In the genomic region with DNA sequence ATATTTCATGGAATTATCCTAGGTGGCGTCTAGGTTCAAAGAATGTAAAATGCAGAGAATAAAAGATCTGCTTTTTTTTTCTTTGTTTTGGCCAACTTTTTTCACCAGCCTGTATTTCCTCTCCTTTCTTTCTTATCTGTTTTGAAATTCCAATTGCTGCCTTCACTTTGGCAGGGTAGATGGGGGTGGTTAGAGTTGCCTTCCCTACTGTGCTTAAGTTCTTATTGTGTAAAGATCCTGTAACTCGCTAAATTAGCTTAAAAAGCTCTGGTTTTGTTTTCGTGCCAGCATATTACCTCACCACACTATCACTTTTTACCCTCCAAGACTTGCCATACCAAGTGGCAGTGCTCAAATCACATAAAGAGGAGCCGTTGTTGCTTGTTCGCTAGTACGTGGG, we compare ENCODE assay signal across 23 cellular contexts.
"Had no signal": no experiment of that assay in that cellular context is flagged by ENCODE, and none has a peak within 500 bp of the region (broad histone marks: within the 10 kb centered on the region; RNA-seq: fewer than 3 reads in every experiment).

No MANE protein-coding gene starts in this region.

- H3K36me3 Mint-ChIP-seq: T-cell had no signal

- H3K27ac Mint-ChIP-seq: activated CD4-positive, alpha-beta T cell treated with anti-CD3 and anti-CD28 coated beads, Interleukin-2, amount 10 ng/mL, durations not matched to agents 7 days and 5 days; T-cell had no signal

- H3K9me2 ChIP-seq: SK-N-SH had no signal

- H3K79me2 ChIP-seq: hepatocyte had no signal

- H3K4me1 Mint-ChIP-seq: activated CD4-positive, alpha-beta T cell treated with anti-CD3 and anti-CD28 coated beads, Interleukin-2, amount 10 ng/mL, durations not matched to agents 7 days and 5 days; T-cell had no signal

- H3K27me3 ChIP-seq: cardiac muscle cell, hepatocyte, left lung, neutrophil, pancreas, sigmoid colon, tibial artery had no signal

- H3K9me3 ChIP-seq: neutrophil, pancreas had no signal

- H2AFZ ChIP-seq: hepatocyte had no signal

- H3K4me1 ChIP-seq: left lung, sigmoid colon, tibial artery had no signal

- H3K27me3 Mint-ChIP-seq: activated CD4-positive, alpha-beta T cell treated with anti-CD3 and anti-CD28 coated beads, Interleukin-2, amount 10 ng/mL, durations not matched to agents 7 days and 5 days; T-cell had no signal

- H3K27ac ChIP-seq: cardiac muscle cell, hepatocyte, left lung, neutrophil, pancreas, sigmoid colon, tibial artery had no signal

- H3K9ac ChIP-seq: SK-N-SH had no signal

- H3K4me3 ChIP-seq: cardiac muscle cell, hepatocyte, left lung, pancreas, sigmoid colon, tibial artery had no signal

- H3K36me3 ChIP-seq: cardiac muscle cell, left lung, neutrophil, pancreas, sigmoid colon, tibial artery had no signal

- DNase-seq: activated CD4-positive, alpha-beta T cell treated with anti-CD3 and anti-CD28 coated beads, Interleukin-2, amount 10 ng/mL, durations not matched to agents 7 days and 5 days; activated CD8-positive, alpha-beta memory T cell treated with anti-CD3 and anti-CD28 coated beads for 24 hours; activated CD8-positive, alpha-beta memory T cell treated with anti-CD3 and anti-CD28 coated beads, Interleukin-2, amount 50 U/mL, for 48 hours; activated effector memory CD4-positive, alpha-beta T cell treated with Interleukin-2 at 50 U/mL for 16 hours; activated naive CD4-positive, alpha-beta T cell treated with anti-CD3 and anti-CD28 coated beads, Interleukin-2, amount 50 U/mL, for 16 hours; activated T-cell treated with anti-CD3 and anti-CD28 coated beads, Interleukin-2, amount 50 U/mL, for 48 hours; dermis blood vessel endothelial cell; effector memory CD4-positive, alpha-beta T cell; foreskin fibroblast; kidney; left lung; pancreas; sigmoid colon; SK-N-SH; stimulated activated CD8-positive, alpha-beta memory T cell treated with anti-CD3 and anti-CD28 coated beads, Interleukin-4, amount 100 ng/mL, for 48 hours; stimulated activated naive CD8-positive, alpha-beta T cell treated with anti-CD3 and anti-CD28 coated beads, Interleukin-15, Interleukin-2, amounts not matched to agents 100 U/mL and 50 U/mL, for 24 hours; substantia nigra; T-cell; T-helper 9 cell; tibial artery had no signal

- H3K4me3 Mint-ChIP-seq: activated CD4-positive, alpha-beta T cell treated with anti-CD3 and anti-CD28 coated beads, Interleukin-2, amount 10 ng/mL, durations not matched to agents 7 days and 5 days; T-cell had no signal

- H3K4me2 ChIP-seq: hepatocyte, SK-N-SH had no signal
